Comparison of ENCODE assay signal across 1 cellular context in genomic region chr15:92809880-92810361, GRCh38.
A peak's percentile ranks its signal among the peaks of the same experiment; 100 is the strongest.
TF ChIP-seq lines count a peak whose summit lies in the region.

No MANE protein-coding gene starts in this region.

TF ChIP-seq in HepG2, 621 proteins besides CTCF, POLR2A, EP300 and RAD21:
- TF ChIP-seq KLF16 (CRISPR knock-in tag; IDR thresholded peaks at IDR 0.05) (no peak), DR1 (CRISPR knock-in tag; IDR thresholded peaks at IDR 0.05) (no peak), EHMT2 (IDR thresholded peaks at IDR 0.05; ENCODE audit: borderline replicate concordance, low read depth, low read length) (0 out of 2 replicates have a peak, but pooled peaks have one; percentile 12), AFF4 (CRISPR knock-in tag; IDR thresholded peaks at IDR 0.05) (0 out of 2 replicates have a peak, but pooled peaks have one; percentile 2), REST (IDR thresholded peaks at IDR 0.05; ENCODE audit: borderline replicate concordance in 1 of 2, low read depth in 1 of 2, low read length in 2 of 2) (peak in 1 of 2 experiments; percentile 81; a peak in 2 of 4 replicates), HNF4G (IDR thresholded peaks at IDR 0.05; ENCODE audit: borderline replicate concordance, low read depth, low read length) (peak; percentile 41; the same call in 1 of the 2 replicates), HNF4G (CRISPR knock-in tag; IDR thresholded peaks at IDR 0.05; ENCODE audit: borderline replicate concordance, low read depth) (no peak), ATM (IDR thresholded peaks at IDR 0.05; ENCODE audit: borderline replicate concordance) (no peak), STAG1 (CRISPR knock-in tag; IDR thresholded peaks at IDR 0.05) (0 out of 2 replicates have a peak, but pooled peaks have one; percentile 15), HNF4A (CRISPR knock-in tag; IDR thresholded peaks at IDR 0.05) (peak; percentile 52), ASH2L (IDR thresholded peaks at IDR 0.05; ENCODE audit: insufficient read length, low read depth, low read length) (peak; percentile 15), NFIC (IDR thresholded peaks at IDR 0.05; ENCODE audit: low read length) (0 out of 2 replicates have a peak, but pooled peaks have one; percentile 21), MBD4 (IDR thresholded peaks at IDR 0.05; ENCODE audit: borderline replicate concordance, low read length) (0 out of 2 replicates have a peak, but pooled peaks have one; percentile 41), ZBTB26 (CRISPR knock-in tag; IDR thresholded peaks at IDR 0.05; ENCODE audit: borderline replicate concordance) (no peak), ZNF260 (CRISPR knock-in tag; IDR thresholded peaks at IDR 0.05; ENCODE audit: borderline replicate concordance, low read depth) (no peak), TCF7 (IDR thresholded peaks at IDR 0.05; ENCODE audit: low read depth) (0 out of 2 replicates have a peak, but pooled peaks have one; percentile 14), ZC3H4 (CRISPR knock-in tag; IDR thresholded peaks at IDR 0.05; ENCODE audit: borderline replicate concordance) (0 out of 2 replicates have a peak, but pooled peaks have one; percentile 92)
